In genomic region chr3:197711973-197712707, GRCh38 we compare ENCODE assay signal across 9 cellular contexts. TPM values are rescaled to one million over a fixed set of nuclear protein-coding genes. Genes with fewer than 3 reads are reported as not detected.
DNase-seq lines count a peak whose midpoint lies in the region; ATAC-seq and TF ChIP-seq lines count a peak whose summit lies in the region.
"Had no signal": no experiment of that assay in that cellular context is flagged by ENCODE, and none has a peak within 500 bp of the region (broad histone marks: within the 10 kb centered on the region; RNA-seq: fewer than 3 reads in every experiment).

No MANE protein-coding gene starts in this region.

- TF ChIP-seq CTCF in adrenal gland (IDR thresholded peaks at IDR 0.05) (no peak), heart right ventricle (IDR thresholded peaks at IDR 0.05) (no peak), type B pancreatic cell (conservative IDR thresholded peaks at IDR 0.05) (no peak)

- H3K4me1 ChIP-seq in adrenal gland (replicated peaks in 1 of 2) (peaks cover 18 to 19% of the 10 kb centered on the region in 2 donors), heart right ventricle (peaks cover 2 to 47% (median 20%) of the 10 kb centered on the region in 9 donors)

- intact Hi-C loops in adrenal gland (cut with DNase I) (no loop called here), heart right ventricle (cut with DNase I) (loop anchor here in 4 of 10 donors (1.0 to 5.0 kb wide), 3 partner anchors 35 to 40 kb away; partner anchors contain the start of gene FYTTD1 (in 3 of the 4)), posterior vena cava (cut with DNase I) (no loop called here)

- peak; percentile 81 for ATAC-seq in GM21367 (IDR thresholded peaks at IDR 0.05; ENCODE audit: unreplicated experiment)
- peak; percentile 90 to 99 (median 96) for ATAC-seq in heart right ventricle

- no peaks in the 10 kb centered on the region for H3K27me3 Mint-ChIP-seq in type B pancreatic cell

- no peaks in the 10 kb centered on the region for H3K36me3 ChIP-seq in adrenal gland (replicated peaks in 1 of 2)
- peaks cover 0 to 48% (median 0%) of the 10 kb centered on the region in 9 donors for H3K36me3 ChIP-seq in heart right ventricle

- H3K27me3 ChIP-seq in adrenal gland, result no peaks in the 10 kb centered on the region
- no peaks in the 10 kb centered on the region for H3K27me3 ChIP-seq in heart right ventricle

- peak overlapping the region; percentile 80 for H3K4me3 Mint-ChIP-seq in type B pancreatic cell

- peaks cover 17% of the 10 kb centered on the region for H3K36me3 Mint-ChIP-seq in type B pancreatic cell

- H3K27ac ChIP-seq in adrenal gland (peak overlapping the region; percentile 61 to 96 (median 90)), heart right ventricle (peak overlapping the region; percentile 69 to 97 (median 91))
- H3K27ac ChIP-seq: VCaP had no signal

- TF ChIP-seq POLR2A in adrenal gland (IDR thresholded peaks at IDR 0.05), result peak; percentile 54 to 90

- DNase-seq in CD1c-positive myeloid dendritic cell (ENCODE audit: extremely low spot score), result peak; percentile 96
- peak; percentile 96 for DNase-seq in HS-5 (ENCODE audit: low read depth)
- peak; percentile 95 to 96 for DNase-seq in SW 1271 (lab: John Stamatoyannopoulos, UW)
- peak; percentile 86 to 98 (median 96) for DNase-seq in adrenal gland
- DNase-seq in heart right ventricle, result peak; percentile 71 to 92
- peak; percentile 96 for DNase-seq in posterior vena cava (ENCODE audit: low spot score)
- no peak for DNase-seq in type B pancreatic cell (ENCODE audit: extremely low spot score, unreplicated experiment)

- H3K4me3 ChIP-seq in adrenal gland (peak overlapping the region in 2 of 4 donors; percentile 20 to 66), heart right ventricle (peak overlapping the region in 9 of 10 donors; percentile 24 to 52 (median 42))

- peak overlapping the region; percentile 99 for H3K27ac Mint-ChIP-seq in type B pancreatic cell

- WGBS in adrenal gland, 4 donors, result 0 to 1% (median 0%) methylated on average over 9 of the region's 9 CpGs
- WGBS in heart right ventricle, 2 donors, result 0 to 1% methylated on average over 9 of the region's 9 CpGs

- H3K9me3 Mint-ChIP-seq in type B pancreatic cell, result no peaks in the 10 kb centered on the region

- H3K9me3 ChIP-seq in adrenal gland (replicated peaks in 1 of 3) (no peaks in the 10 kb centered on the region), heart right ventricle (no peaks in the 10 kb centered on the region)

- H3K4me1 Mint-ChIP-seq in type B pancreatic cell (ENCODE audit: unreplicated experiment), result peaks cover 16% of the 10 kb centered on the region

RNA-seq across cellular contexts. Expression of gene RUBCN, which starts 24.6 kb away (rescaled TPM):
- total RNA-seq in adrenal gland (10 to 100 TPM; 19.7 to 43.8 (median 22.5) TPM), heart right ventricle (10 to 100 TPM; 23.6 to 51.4 (median 35.7) TPM), posterior vena cava (10 to 100 TPM; 22.6 to 31.2 TPM), type B pancreatic cell (ENCODE audit: low replicate concordance) (26.7 and 33.2 TPM in 2 replicates)
- polyA plus RNA-seq in adrenal gland (10 to 100 TPM in 2 of 3 donors, 1 to 10 TPM in 1; 7.7 to 22.7 (median 13.4) TPM), heart right ventricle (10 to 100 TPM in 1 of 2 donors, 1 to 10 TPM in 1; 9.7 to 16.5 TPM)

RNA-seq across cellular contexts. Expression of gene FYTTD1, which starts 37.5 kb away (rescaled TPM):
- total RNA-seq in adrenal gland, result 10 to 100 TPM; 12.5 to 57.3 (median 45.6) TPM
- 10 to 100 TPM; 10.1 to 70.4 (median 12.3) TPM for polyA plus RNA-seq in adrenal gland
- total RNA-seq in heart right ventricle, result 100 to 1,000 TPM in 1 of 10 donors, 10 to 100 TPM in 9; 63.5 to 111 (median 82.4) TPM
- polyA plus RNA-seq in heart right ventricle, result 10 to 100 TPM; 16.5 to 17.9 TPM
- 10 to 100 TPM; 56.2 to 75.1 TPM for total RNA-seq in posterior vena cava
- 52.1 and 58.8 TPM in 2 replicates for total RNA-seq in type B pancreatic cell (ENCODE audit: low replicate concordance)
